Comparison of ENCODE assay signal across 8 cellular contexts in the genomic region with DNA sequence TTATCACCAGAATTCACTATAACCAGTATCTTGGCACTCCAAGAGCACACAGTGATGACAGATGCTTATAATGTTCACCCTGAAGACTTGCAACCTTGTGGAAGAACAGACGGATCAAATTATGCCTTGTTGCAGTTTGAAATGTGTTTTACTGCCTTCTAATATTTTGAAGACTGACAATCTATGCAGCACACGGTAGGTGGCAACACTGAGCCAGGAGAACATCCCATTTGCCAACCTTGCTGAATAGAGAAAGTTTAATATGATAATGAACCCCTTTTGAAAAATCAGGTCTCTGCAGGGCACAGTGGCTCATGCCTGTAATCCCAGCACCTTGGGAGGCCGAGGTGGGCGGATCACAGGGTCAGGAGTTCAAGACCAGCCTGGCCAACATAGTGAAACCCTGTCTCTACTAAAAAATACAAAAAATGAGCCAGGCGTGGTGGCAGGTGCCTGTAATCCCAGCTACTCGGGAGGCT.
DNase-seq lines count a peak whose midpoint lies in the region; ATAC-seq, FAIRE-seq and TF ChIP-seq lines count a peak whose summit lies in the region.
"Not testable (repeated sequence)": the region's sequence is repeated elsewhere in the genome, so short reads cannot be mapped to it uniquely, and the experiment has no call there.

No MANE protein-coding gene starts in this region.

- H3K9me3 Mint-ChIP-seq in H9; astrocyte (ENCODE audit: unreplicated experiment): not testable (repeated sequence)

- H2BK15ac ChIP-seq in H9 (ENCODE audit: low read depth, low read length), result not testable (repeated sequence)

- peak; percentile 80 for TF ChIP-seq CTCF in H9 (conservative IDR thresholded peaks at IDR 0.05)
- TF ChIP-seq CTCF in astrocyte (IDR thresholded peaks at IDR 0.05; ENCODE audit: insufficient read depth, low read depth, low read length), result peak; percentile 70
- TF ChIP-seq CTCF in mucosa of descending colon (IDR thresholded peaks at IDR 0.05), result peak; percentile 56
- peak; percentile 32 to 60 for TF ChIP-seq CTCF in tibial artery (IDR thresholded peaks at IDR 0.05)

- H4K8ac ChIP-seq in H9 (replicated peaks; ENCODE audit: insufficient read length, low read depth, low read length), result not testable (repeated sequence)

- H3K27ac ChIP-seq in H9 (ENCODE audit: insufficient read length, low read depth, low read length); astrocyte (ENCODE audit: low read depth, low read length); tibial artery: not testable (repeated sequence)

- H3K4me3 ChIP-seq in astrocyte (ENCODE audit: insufficient read depth, low read depth, low read length); mucosa of descending colon; tibial artery: not testable (repeated sequence)

- H3K27me3 ChIP-seq in H9 (ENCODE audit: insufficient read depth, low read length); astrocyte (ENCODE audit: insufficient read depth, low read length); tibial artery: not testable (repeated sequence)

- H2BK12ac ChIP-seq in H9 (ENCODE audit: insufficient read length, low read depth, low read length), result not testable (repeated sequence)

- not testable (repeated sequence) for H3K4me1 ChIP-seq in H9 (ENCODE audit: insufficient read depth, low read length); astrocyte (ENCODE audit: insufficient read depth, low read length); mucosa of descending colon (ENCODE audit: low read depth)
- peaks cover 0 to 20% (median 14%) of the 10 kb centered on the region in 4 donors for H3K4me1 ChIP-seq in tibial artery

- intact Hi-C loops in mucosa of descending colon (cut with DNase I, micrococcal nuclease), result not testable (repeated sequence)
- intact Hi-C loops in tibial artery (cut with DNase I; ENCODE audit: low total_unique reads), result loop anchor here (2.0 kb wide), 1 partner anchor 133 kb away; no protein-coding TSS in a partner anchor

- H2BK20ac ChIP-seq in H9 (ENCODE audit: low read depth, low read length, poor library complexity, severe bottlenecking), result not testable (repeated sequence)

- not testable (repeated sequence) for H3K79me1 ChIP-seq in H9 (ENCODE audit: insufficient read depth, low read depth, low read length, poor library complexity, severe bottlenecking)

- H3K9ac ChIP-seq in H9 (ENCODE audit: extremely low read depth, insufficient read length, low read length); astrocyte (ENCODE audit: low read length): not testable (repeated sequence)

- not testable (repeated sequence) for H3K14ac ChIP-seq in H9 (ENCODE audit: insufficient read depth, low read length)

- no CpG with 5 or more reads among the region's 6 CpGs for WGBS in H9 (ENCODE audit: extremely low coverage, insufficient read length, low lambda C conversion rate)

- not testable (repeated sequence) for H2AK5ac ChIP-seq in H9 (ENCODE audit: insufficient read length, low read length)

- not testable (repeated sequence) for H3K4ac ChIP-seq in H9 (ENCODE audit: low read depth, low read length)

- H2AFZ ChIP-seq in H9 (ENCODE audit: low read length); astrocyte (ENCODE audit: low read depth, low read length): not testable (repeated sequence)

- not testable (repeated sequence) for H3K23me2 ChIP-seq in H9 (ENCODE audit: insufficient read length, low read depth, low read length, poor library complexity, severe bottlenecking)

- not testable (repeated sequence) for H2BK5ac ChIP-seq in H9 (ENCODE audit: insufficient read length, low read length)

- H4K20me1 ChIP-seq in H9 (ENCODE audit: control insufficient read depth, insufficient read depth, insufficient read length); astrocyte (ENCODE audit: insufficient read depth, low read length): not testable (repeated sequence)

- not testable (repeated sequence) for H3K18ac ChIP-seq in H9 (ENCODE audit: insufficient read length, low read depth, low read length)

- H4K5ac ChIP-seq in H9 (ENCODE audit: insufficient read length, low read depth, low read length), result not testable (repeated sequence)

- H2BK120ac ChIP-seq in H9 (ENCODE audit: low read depth, low read length, poor library complexity, severe bottlenecking), result not testable (repeated sequence)

- H3K36me3 ChIP-seq in astrocyte (ENCODE audit: insufficient read depth, low read length); mucosa of descending colon (ENCODE audit: low read depth); tibial artery: not testable (repeated sequence)

- FAIRE-seq in astrocyte (lab: Jason Lieb, UNC), result not testable (repeated sequence)

- not testable (repeated sequence) for H3K27me3 Mint-ChIP-seq in H9 (ENCODE audit: low read depth); astrocyte (ENCODE audit: low read depth, unreplicated experiment)

- H3K36me3 Mint-ChIP-seq in H9 (ENCODE audit: insufficient read depth in 1 of 3, low read depth in 3 of 3); astrocyte (ENCODE audit: low read depth, unreplicated experiment): not testable (repeated sequence)

- H3K23ac ChIP-seq in H9 (ENCODE audit: insufficient read length, low read depth, low read length), result not testable (repeated sequence)

- H3K9me3 ChIP-seq in H9 (ENCODE audit: control insufficient read depth, low read depth, low read length); astrocyte (ENCODE audit: insufficient read depth, low read depth, low read length); mucosa of descending colon; tibial artery: not testable (repeated sequence)

- H3K4me2 ChIP-seq in H9 (ENCODE audit: insufficient read depth, insufficient read length, low read length); astrocyte (ENCODE audit: low read length): not testable (repeated sequence)

- H3K27ac Mint-ChIP-seq in H9; astrocyte (ENCODE audit: unreplicated experiment): not testable (repeated sequence)

- not testable (repeated sequence) for H3K79me2 ChIP-seq in H9 (ENCODE audit: insufficient read depth, low read length); astrocyte (ENCODE audit: insufficient read depth, low read length)

- DNase-seq in DMS53 (lab: John Stamatoyannopoulos, UW), result peak; percentile 68
- peak; percentile 52 for DNase-seq in H9
- DNase-seq in NCI-H1105 (lab: John Stamatoyannopoulos, UW), result peak; percentile 29
- peak; percentile 19 for DNase-seq in RPMI7951 (ENCODE audit: low read depth)
- not testable (repeated sequence) for DNase-seq in astrocyte (ENCODE audit: low read depth); tibial artery
- DNase-seq in germinal center (ENCODE audit: low spot score), result peak; percentile 37
- DNase-seq in mucosa of descending colon, result peak in 1 of 3 donors; percentile 40

- H4K91ac ChIP-seq in H9 (ENCODE audit: insufficient read length, low read depth, low read length), result not testable (repeated sequence)

- 0 out of 5 replicates have a peak overlapping the region, but pooled peaks of 1 of the 2 experiments have one; percentile 18 for H3K4me3 Mint-ChIP-seq in H9
- H3K4me3 Mint-ChIP-seq in astrocyte (ENCODE audit: unreplicated experiment), result not testable (repeated sequence)

- peak; percentile 77 for ATAC-seq in mucosa of descending colon

- H3K4me1 Mint-ChIP-seq in H9, result peaks cover 18 to 22% of the 10 kb centered on the region in 2 experiments
- not testable (repeated sequence) for H3K4me1 Mint-ChIP-seq in astrocyte (ENCODE audit: low read depth, unreplicated experiment)

- H3T11ph ChIP-seq in H9 (ENCODE audit: low read length), result not testable (repeated sequence)

- not testable (repeated sequence) for H3K56ac ChIP-seq in H9 (ENCODE audit: insufficient read length, low read depth, low read length)
